Comparison of ENCODE assay signal across 8 cellular contexts in the genomic region with DNA sequence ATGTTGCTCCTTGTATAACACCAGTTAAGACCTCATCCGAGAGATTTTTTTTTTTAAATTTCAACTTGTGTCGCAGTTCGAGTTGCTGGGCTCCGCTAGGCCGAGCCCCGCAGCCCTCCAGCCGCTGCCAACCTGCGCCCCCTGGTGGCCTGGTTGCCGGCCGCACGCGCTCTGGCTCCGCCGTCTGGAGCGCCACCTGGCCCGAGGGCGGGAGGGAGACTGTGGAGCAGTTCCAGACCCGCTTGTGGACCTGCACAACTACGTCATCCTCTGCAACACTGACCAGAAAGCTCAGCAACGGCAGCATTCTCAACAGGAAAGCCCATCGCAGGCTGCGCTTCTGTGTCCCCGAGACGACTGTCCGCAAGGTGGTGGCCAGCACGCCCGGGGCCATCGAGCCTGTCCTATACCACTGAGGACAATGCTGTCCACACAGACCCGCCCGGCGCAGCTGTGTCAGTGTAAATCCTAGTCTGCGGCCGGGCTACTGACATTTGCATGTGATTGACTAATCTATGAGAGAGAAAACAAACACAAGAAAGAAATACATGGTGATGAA.
A peak's percentile ranks its signal among the peaks of the same experiment; 100 is the strongest.
DNase-seq lines count a peak whose midpoint lies in the region; ATAC-seq and TF ChIP-seq lines count a peak whose summit lies in the region.

No MANE protein-coding gene starts in this region.

- ATAC-seq in GM18867 (IDR thresholded peaks at IDR 0.05; ENCODE audit: unreplicated experiment) (peak; percentile 98), HG03108 (IDR thresholded peaks at IDR 0.05; ENCODE audit: unreplicated experiment) (peak; percentile 99)

- peak overlapping the region; percentile 84 for H3K27ac ChIP-seq in layer of hippocampus (ENCODE audit: low read depth, low read length)

- no peaks in the 10 kb centered on the region for H3K27me3 ChIP-seq in layer of hippocampus (ENCODE audit: control insufficient read depth, insufficient read depth, low read length)

- POLR2A ChIA-PET in AG04449 (lab: Yijun Ruan, JAX): no interaction called here

- CTCF ChIA-PET in AG04449 (lab: Yijun Ruan, JAX): interaction anchor here (0.6 to 2.9 kb wide), 42 partner anchors 9 to 293 kb away, joined by 3 to 44 read pairs (median 4); a partner anchor contains a TSS

- no peak for DNase-seq in AG04449 (ENCODE audit: low read depth, low spot score)
- DNase-seq in NCI-H446 (lab: John Stamatoyannopoulos, UW): peak; percentile 22 to 81
- DNase-seq in activated CD4-positive, alpha-beta T cell treated with anti-CD3 and anti-CD28 coated beads for 4 hours: peak; percentile 78 to 87
- DNase-seq in choroid plexus epithelial cell (ENCODE audit: low read depth): peak; percentile 85
- peak; percentile 85 to 90 for DNase-seq in stimulated activated CD4-positive, alpha-beta T cell treated with anti-CD3 and anti-CD28 coated beads, Interleukin-1b, Interleukin-23, amount 100 ng/mL, for 4 hours (ENCODE audit: low read depth in 2 of 2)

- peak overlapping the region; percentile 50 for H3K4me3 ChIP-seq in AG04449 (ENCODE audit: low read depth, low read length)
- peak overlapping the region; percentile 46 for H3K4me3 ChIP-seq in choroid plexus epithelial cell (ENCODE audit: low read depth, low read length)

- TF ChIP-seq CTCF in AG04449 (IDR thresholded peaks at IDR 0.05; ENCODE audit: insufficient read depth, low read length, missing control alignments) (peak; percentile 99), choroid plexus epithelial cell (conservative IDR thresholded peaks at IDR 0.05; ENCODE audit: low read depth, low read length) (peak; percentile 82)
